2 cellular contexts compared by ENCODE assay signal in genomic region chr9:4656621-4657020, GRCh38.
A peak's percentile ranks its signal among the peaks of the same experiment; 100 is the strongest.
TF ChIP-seq lines count a peak whose summit lies in the region.

No MANE protein-coding gene starts in this region.

TF ChIP-seq in GM23338, 12 proteins besides CTCF, POLR2A, EP300 and RAD21:
- TF ChIP-seq POLR2AphosphoS5 (IDR thresholded peaks at IDR 0.05; ENCODE audit: low read depth), result no peak; the same call in 1 of the 2 replicates

TF ChIP-seq in K562, 482 proteins besides CTCF, POLR2A, EP300 and RAD21:
- TF ChIP-seq PML (IDR thresholded peaks at IDR 0.05; ENCODE audit: low read length) (peak; percentile 53), PRDM10 (IDR thresholded peaks at IDR 0.05; ENCODE audit: partially characterized antibody) (no peak), GMEB1 (CRISPR knock-in tag; IDR thresholded peaks at IDR 0.05) (no peak), ZFP30 (CRISPR knock-in tag; IDR thresholded peaks at IDR 0.05; ENCODE audit: borderline replicate concordance) (no peak), POLR2AphosphoS5 (IDR thresholded peaks at IDR 0.05; ENCODE audit: control insufficient read depth, insufficient read depth, low read depth, low read length) (0 out of 2 replicates have a peak, but pooled peaks have one; percentile 12), ZNF518B (CRISPR knock-in tag; IDR thresholded peaks at IDR 0.05) (no peak), C11orf30 (IDR thresholded peaks at IDR 0.05; ENCODE audit: low read depth) (no peak), ZNF717 (CRISPR knock-in tag; IDR thresholded peaks at IDR 0.05) (no peak), ELF1 (tag; IDR thresholded peaks at IDR 0.05) (no peak), SUPT5H (IDR thresholded peaks at IDR 0.05) (0 out of 2 replicates have a peak, but pooled peaks have one; percentile 43)
